In the genomic region with DNA sequence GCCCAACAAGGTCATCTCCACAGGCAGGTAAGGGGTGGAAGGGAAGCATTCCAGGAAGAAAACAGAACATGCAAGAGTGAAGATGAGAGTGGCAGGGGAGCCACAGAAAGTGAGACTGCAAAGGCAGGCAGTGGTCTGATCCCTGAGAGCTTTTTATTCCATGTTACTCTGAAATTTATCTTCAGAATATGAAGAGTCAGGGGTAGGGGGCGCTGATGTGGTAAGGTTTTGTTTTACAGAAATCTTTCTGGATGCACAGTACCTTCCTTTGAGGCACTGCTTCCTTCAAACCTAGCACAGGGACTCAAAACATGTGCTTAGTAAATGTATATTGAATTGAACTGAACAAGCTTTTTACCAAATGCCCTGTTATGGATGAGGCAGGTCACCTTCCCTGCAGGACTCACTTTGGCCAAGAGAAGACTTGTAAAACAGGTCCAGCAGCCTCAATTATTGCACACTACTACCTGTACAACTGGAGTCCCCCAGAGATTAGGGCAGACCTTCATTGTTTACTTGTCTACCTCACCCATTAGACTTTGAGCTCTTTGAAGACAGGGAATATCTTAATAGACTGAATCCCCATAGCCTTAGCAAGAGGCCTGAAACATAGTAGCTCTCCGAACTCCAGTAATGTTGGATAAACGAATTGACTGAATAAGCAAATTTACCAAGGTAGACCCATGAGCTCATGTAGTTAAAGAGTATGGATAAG, we compare ENCODE assay signal across 8 cellular contexts. TPM values are rescaled to one million over a fixed set of nuclear protein-coding genes. Genes with fewer than 3 reads are reported as not detected.
A peak's percentile ranks its signal among the peaks of the same experiment; 100 is the strongest.
DNase-seq lines count a peak whose midpoint lies in the region; ATAC-seq and TF ChIP-seq lines count a peak whose summit lies in the region.

No MANE protein-coding gene starts in this region.

- no peak for TF ChIP-seq EP300 in sigmoid colon (IDR thresholded peaks at IDR 0.05)

- intact Hi-C loops in sigmoid colon (cut with DNase I), result loop anchor here (2.0 to 10.0 kb wide), 2 partner anchors 61 to 407 kb away; a partner anchor contains a TSS

- no peaks in the 10 kb centered on the region for H3K36me3 ChIP-seq in sigmoid colon

- no peak overlapping the region for H3K4me3 ChIP-seq in sigmoid colon

- no peak for TF ChIP-seq CTCF in sigmoid colon (IDR thresholded peaks at IDR 0.05)

- no peaks in the 10 kb centered on the region for H3K27me3 ChIP-seq in sigmoid colon

- no peaks in the 10 kb centered on the region for H3K9me3 ChIP-seq in sigmoid colon

- TF ChIP-seq POLR2A in sigmoid colon (IDR thresholded peaks at IDR 0.05), result peak in 1 of 2 donors; percentile 45

- WGBS in sigmoid colon, 2 donors, result 16 to 70% methylated on average over 3 of the region's 3 CpGs

- ATAC-seq in HG03097 (IDR thresholded peaks at IDR 0.05; ENCODE audit: low FRiP score, unreplicated experiment), result no peak
- no peak for ATAC-seq in GM19463 (IDR thresholded peaks at IDR 0.05; ENCODE audit: unreplicated experiment)

- no peak overlapping the region for H3K27ac ChIP-seq in sigmoid colon

- H3K4me1 ChIP-seq in sigmoid colon, result peaks cover 0 to 17% (median 9%) of the 10 kb centered on the region in 4 donors

- DNase-seq in EL (peak; percentile 14), LoVo (ENCODE audit: low spot score) (peak; percentile 87), kidney tubule cell (ENCODE audit: low spot score) (peak; percentile 13), NCI-H2171 treated with DMSO at 0.1 percent for 48 hours (lab: John Stamatoyannopoulos, UW) (no peak), sigmoid colon (no peak)
- DNase-seq in activated CD4-positive, alpha-beta T cell treated with anti-CD3 and anti-CD28 coated beads, Interleukin-2, amount 50 U/mL, for 1 hour, result peak; percentile 30

RNA-seq across cellular contexts. Expression of a gene that starts 2.2 kb away (rescaled TPM):
- 10 to 100 TPM; 24.6 to 43.5 (median 31.0) TPM for total RNA-seq in sigmoid colon
- 10 to 100 TPM; 37.7 to 79.3 (median 57.7) TPM for polyA plus RNA-seq in sigmoid colon

Comparison
In these comparisons a context has a peak if more than half of its experiments do, and no peak if none do; other contexts are left out.
1. DNase-seq: peak in EL (single experiment), LoVo (single experiment), activated CD4-positive, alpha-beta T cell treated with anti-CD3 and anti-CD28 coated beads, Interleukin-2, amount 50 U/mL, for 1 hour (single experiment) and kidney tubule cell (single experiment); none in NCI-H2171 treated with DMSO at 0.1 percent for 48 hours (single experiment) and sigmoid colon (single experiment).